In genomic region chr1:116382321-116382720, GRCh38 we compare ENCODE assay signal across 17 cellular contexts. TPM values are rescaled to one million over a fixed set of nuclear protein-coding genes. Genes with fewer than 3 reads are reported as not detected.
A peak's percentile ranks its signal among the peaks of the same experiment; 100 is the strongest.
DNase-seq lines count a peak whose midpoint lies in the region; ATAC-seq and TF ChIP-seq lines count a peak whose summit lies in the region.
"Had no signal": no experiment of that assay in that cellular context is flagged by ENCODE, and none has a peak within 500 bp of the region (broad histone marks: within the 10 kb centered on the region; RNA-seq: fewer than 3 reads in every experiment).

No MANE protein-coding gene starts in this region.

- H3K36me3 ChIP-seq in Caco-2 (ENCODE audit: control insufficient read depth, insufficient read depth, low read length) (no peaks in the 10 kb centered on the region; the same call in 1 of the 2 replicates), Karpas-422 (ENCODE audit: insufficient read depth, low read length) (peaks cover 94% of the 10 kb centered on the region), mesendoderm (ENCODE audit: control insufficient read depth, insufficient read depth, low read length) (peaks cover 7% of the 10 kb centered on the region)

- H3K9me3 ChIP-seq in Caco-2: no peaks in the 10 kb centered on the region
- no peaks in the 10 kb centered on the region for H3K9me3 ChIP-seq in Karpas-422 (ENCODE audit: low read length)
- H3K9me3 ChIP-seq: BLaER1 treated with 17β-estradiol and CSF1 and Interleukin-3, amounts not matched to agents 10 nM and 100 nM had no signal

- peaks cover 52% of the 10 kb centered on the region for H3K36me3 Mint-ChIP-seq in Caco-2 (ENCODE audit: insufficient read depth, unreplicated experiment)
- H3K36me3 Mint-ChIP-seq in central memory CD8-positive, alpha-beta T cell (ENCODE audit: insufficient read depth): peaks cover 38% of the 10 kb centered on the region
- H3K36me3 Mint-ChIP-seq in natural killer cell: peaks cover 5% of the 10 kb centered on the region
- peaks cover 36 to 46% of the 10 kb centered on the region in 2 donors for H3K36me3 Mint-ChIP-seq in CD14-positive monocyte
- peaks cover 21% of the 10 kb centered on the region for H3K36me3 Mint-ChIP-seq in nephron progenitor cell (ENCODE audit: low read depth)

- H2AK5ac ChIP-seq in mesendoderm (ENCODE audit: low read length): no peak overlapping the region

- no peak for ATAC-seq in central memory CD8-positive, alpha-beta T cell (replicated peaks; ENCODE audit: extremely low read depth, poor library complexity, severe bottlenecking)
- ATAC-seq in left lobe of liver (no peak), natural killer cell (no peak)

- POLR2A ChIA-PET in Caco-2 (lab: Charles Lee): interaction anchor here (0.6 to 1.5 kb wide), 2 partner anchors 9 to 10 kb away, joined by 3 to 5 read pairs; partner anchors contain the start of gene ATP1A1

- intact Hi-C loops in Caco-2 (cut with micrococcal nuclease; ENCODE audit: unreplicated experiment): loop anchor here (2.0 kb wide), 1 partner anchor 64 kb away; no protein-coding TSS in a partner anchor
- intact Hi-C loops in natural killer cell (cut with micrococcal nuclease): no loop called here
- intact Hi-C loops in CD14-positive monocyte (cut with micrococcal nuclease): no loop called here

- H2BK15ac ChIP-seq in mesendoderm (replicated peaks; ENCODE audit: low read depth): no peak overlapping the region

- no peak overlapping the region for H4K8ac ChIP-seq in mesendoderm (ENCODE audit: low read depth, low read length)

- H3K4me1 ChIP-seq in Caco-2 (peaks cover 66% of the 10 kb centered on the region), Karpas-422 (ENCODE audit: low read length) (peaks cover 86% of the 10 kb centered on the region), mesendoderm (ENCODE audit: control insufficient read depth, low read depth, low read length) (peaks cover 20% of the 10 kb centered on the region)

- no peaks in the 10 kb centered on the region for H3K9me2 ChIP-seq in Karpas-422 (replicated peaks; ENCODE audit: insufficient read depth, low read length)

- H3K4me2 ChIP-seq in Karpas-422 (ENCODE audit: low read depth, low read length, poor library complexity, severe bottlenecking) (no peak overlapping the region), mesendoderm (ENCODE audit: low read length) (no peak overlapping the region)

- no peak overlapping the region for H3K18ac ChIP-seq in mesendoderm (ENCODE audit: low read length)

- H3K27ac ChIP-seq in Karpas-422 (ENCODE audit: low read length) (peak overlapping the region; percentile 96), mesendoderm (ENCODE audit: low read depth, low read length) (no peak overlapping the region)
- H3K27ac ChIP-seq: BLaER1 treated with 17β-estradiol and CSF1 and Interleukin-3, amounts not matched to agents 10 nM and 100 nM had no signal

- H2AFZ ChIP-seq in Karpas-422 (ENCODE audit: low read length): no peak overlapping the region

- H3K27me3 Mint-ChIP-seq in Caco-2 (ENCODE audit: insufficient read depth, unreplicated experiment): no peaks in the 10 kb centered on the region
- H3K27me3 Mint-ChIP-seq in central memory CD8-positive, alpha-beta T cell: no peaks in the 10 kb centered on the region
- H3K27me3 Mint-ChIP-seq in natural killer cell (ENCODE audit: low read depth in 2 of 2): no peaks in the 10 kb centered on the region
- H3K27me3 Mint-ChIP-seq in CD14-positive monocyte (ENCODE audit: low read depth in 3 of 3): no peaks in the 10 kb centered on the region
- H3K27me3 Mint-ChIP-seq in nephron progenitor cell (ENCODE audit: low read depth, poor library complexity): no peaks in the 10 kb centered on the region
- H3K27me3 Mint-ChIP-seq: activated B cell treated with CpG ODN at 0.5 μM for 24 hours, brain had no signal

- no peak overlapping the region for H2BK5ac ChIP-seq in mesendoderm (ENCODE audit: low read length)

- CTCF ChIA-PET in Caco-2 (lab: Charles Lee): interaction anchor here (0.7 kb wide), 1 partner anchor 102 kb away, joined by 3 read pairs; no protein-coding TSS in a partner anchor

- WGBS in mesendoderm (ENCODE audit: extremely low coverage, insufficient coverage, low lambda C conversion rate): no CpG with 5 or more reads among the region's 2 CpGs

- H3K4ac ChIP-seq in mesendoderm (ENCODE audit: low read depth, low read length): no peak overlapping the region

- H3K4me3 Mint-ChIP-seq in Caco-2 (ENCODE audit: unreplicated experiment) (peak overlapping the region; percentile 64), natural killer cell (no peak overlapping the region), CD14-positive monocyte (no peak overlapping the region), nephron progenitor cell (no peak overlapping the region)
- no peak overlapping the region for H3K4me3 Mint-ChIP-seq in central memory CD8-positive, alpha-beta T cell
- H3K4me3 Mint-ChIP-seq: activated B cell treated with CpG ODN at 0.5 μM for 24 hours had no signal

- H3K9ac ChIP-seq in Karpas-422 (ENCODE audit: low read length): no peak overlapping the region
- no peak overlapping the region for H3K9ac ChIP-seq in mesendoderm (ENCODE audit: low read length)
- H3K9ac ChIP-seq: BLaER1 treated with 17β-estradiol and CSF1 and Interleukin-3, amounts not matched to agents 10 nM and 100 nM had no signal

- H3K27me3 ChIP-seq in Caco-2 (replicated peaks; ENCODE audit: control insufficient read depth, insufficient read depth, low read length) (no peaks in the 10 kb centered on the region), Karpas-422 (ENCODE audit: low read length) (no peaks in the 10 kb centered on the region), mesendoderm (ENCODE audit: insufficient read depth, low read length, poor library complexity) (no peaks in the 10 kb centered on the region)
- H3K27me3 ChIP-seq: BLaER1 treated with 17β-estradiol and CSF1 and Interleukin-3, amounts not matched to agents 10 nM and 100 nM had no signal

- no peak overlapping the region for H4K5ac ChIP-seq in mesendoderm (ENCODE audit: low read length)

- H3K79me2 ChIP-seq in Karpas-422 (ENCODE audit: low read length): peaks cover 86% of the 10 kb centered on the region
- H3K79me2 ChIP-seq in mesendoderm (ENCODE audit: control insufficient read depth, insufficient read depth, low read length): peaks cover 61% of the 10 kb centered on the region

- H2BK120ac ChIP-seq in mesendoderm (ENCODE audit: low read depth, low read length): no peak overlapping the region

- H3K56ac ChIP-seq in mesendoderm (ENCODE audit: low read length): no peak overlapping the region

- H3K4me1 Mint-ChIP-seq in Caco-2 (ENCODE audit: low read depth, unreplicated experiment) (peaks cover 39% of the 10 kb centered on the region), natural killer cell (peaks cover 58 to 59% of the 10 kb centered on the region in 2 donors), CD14-positive monocyte (peaks cover 53% of the 10 kb centered on the region), nephron progenitor cell (peaks cover 35% of the 10 kb centered on the region)
- H3K4me1 Mint-ChIP-seq in central memory CD8-positive, alpha-beta T cell: peaks cover 58% of the 10 kb centered on the region

- no peak for TF ChIP-seq CTCF in Caco-2 (IDR thresholded peaks at IDR 0.05; ENCODE audit: insufficient read depth in 1 of 2, low read depth in 1 of 2, low read length in 1 of 2, severe bottlenecking in 1 of 2, unreplicated experiment in 1 of 2)
- TF ChIP-seq CTCF in natural killer cell (IDR thresholded peaks at IDR 0.05): no peak
- no peak for TF ChIP-seq CTCF in CD14-positive monocyte (IDR thresholded peaks at IDR 0.05)
- no peak for TF ChIP-seq CTCF in nephron progenitor cell (IDR thresholded peaks at IDR 0.05)

- H3K27ac Mint-ChIP-seq in Caco-2 (ENCODE audit: unreplicated experiment) (peak overlapping the region; percentile 82), natural killer cell (no peak overlapping the region), CD14-positive monocyte (peak overlapping the region in 2 of 7 donors; percentile 61 to 97), nephron progenitor cell (no peak overlapping the region)
- peak overlapping the region; percentile 16 for H3K27ac Mint-ChIP-seq in central memory CD8-positive, alpha-beta T cell (ENCODE audit: low read depth)
- H3K27ac Mint-ChIP-seq: activated B cell treated with CpG ODN at 0.5 μM for 24 hours had no signal

- no peaks in the 10 kb centered on the region for H3K9me3 Mint-ChIP-seq in Caco-2 (ENCODE audit: unreplicated experiment)
- no peaks in the 10 kb centered on the region for H3K9me3 Mint-ChIP-seq in central memory CD8-positive, alpha-beta T cell
- no peaks in the 10 kb centered on the region for H3K9me3 Mint-ChIP-seq in natural killer cell
- H3K9me3 Mint-ChIP-seq in CD14-positive monocyte: peaks cover 0 to 2% (median 0%) of the 10 kb centered on the region in 7 donors
- no peaks in the 10 kb centered on the region for H3K9me3 Mint-ChIP-seq in nephron progenitor cell
- H3K9me3 Mint-ChIP-seq: activated B cell treated with CpG ODN at 0.5 μM for 24 hours, brain had no signal

- H3K79me1 ChIP-seq in mesendoderm (ENCODE audit: low read length): peaks cover 15% of the 10 kb centered on the region

- BruUV-seq in Caco-2 (replicated peaks; lab: Mats Ljungman, UMichigan): no TSS peak

- no peak overlapping the region for H3K23ac ChIP-seq in mesendoderm (ENCODE audit: low read length)

- DNase-seq in Caco-2 (peak in 1 of 2 experiments; percentile 36), Karpas-422 (no peak), mesendoderm (peak; percentile 70), left lobe of liver (ENCODE audit: low spot score) (no peak), natural killer cell (no peak), CD14-positive monocyte (ENCODE audit: low spot score) (no peak), nephron progenitor cell (no peak)
- DNase-seq in central memory CD8-positive, alpha-beta T cell (ENCODE audit: low spot score in 2 of 2): no peak
- DNase-seq: activated B cell treated with CpG ODN at 0.5 μM for 24 hours; glutamatergic neuron; kidney glomerular epithelial cell; NCI-H1105; retina; stimulated activated CD4-positive, alpha-beta T cell treated with anti-CD3 and anti-CD28 coated beads, Interleukin-2, amount 100 ng/mL, for 48 hours; SW 1271 had no signal

- no peak overlapping the region for H3K4me3 ChIP-seq in Caco-2 (ENCODE audit: low read depth, low read length)
- no peak overlapping the region for H3K4me3 ChIP-seq in Karpas-422 (ENCODE audit: low read length)
- no peak overlapping the region for H3K4me3 ChIP-seq in mesendoderm (ENCODE audit: low read length)
- H3K4me3 ChIP-seq: BLaER1 treated with 17β-estradiol and CSF1 and Interleukin-3, amounts not matched to agents 10 nM and 100 nM had no signal

- peaks cover 95% of the 10 kb centered on the region for H4K20me1 ChIP-seq in Karpas-422 (ENCODE audit: insufficient read depth, low read depth, low read length)

RNA-seq across cellular contexts. Expression of gene ATP1A1, which starts 9.3 kb away (rescaled TPM):
- 479 and 508 TPM in 2 replicates for total RNA-seq in Caco-2 (2022)
- 931 and 967 TPM in 2 replicates for total RNA-seq in Karpas-422 (2014; rRNA removed; shearing (Covaris generic); ENCODE audit: low replicate concordance)
- 182 TPM for polyA plus RNA-seq in mesendoderm (2013, experiment 1 of 2)
- polyA plus RNA-seq in mesendoderm (2013, experiment 2 of 2): 180 TPM
- 110 TPM for total RNA-seq in left lobe of liver
- 100 to 1,000 TPM; 134 to 144 (median 140) TPM for total RNA-seq in natural killer cell
- polyA plus RNA-seq in CD14-positive monocyte: 10 to 100 TPM; 32.3 to 32.7 TPM

Comparison
In these comparisons a context has a peak if more than half of its experiments do, and no peak if none do; other contexts are left out.
1. H3K27ac Mint-ChIP-seq: peak in Caco-2 (single experiment) and central memory CD8-positive, alpha-beta T cell (single experiment); none in natural killer cell (0 of 2) and nephron progenitor cell (single experiment).